Comparison of ENCODE assay signal across 17 cellular contexts in genomic region chr1:14479865-14480264, GRCh38.
DNase-seq lines count a peak whose midpoint lies in the region; FAIRE-seq and TF ChIP-seq lines count a peak whose summit lies in the region.
"Had no signal": no experiment of that assay in that cellular context is flagged by ENCODE, and none has a peak within 500 bp of the region (broad histone marks: within the 10 kb centered on the region; RNA-seq: fewer than 3 reads in every experiment).

No MANE protein-coding gene starts in this region.

- DNase-seq in A172 (ENCODE audit: low spot score) (peak; percentile 76), adrenal gland (peak; percentile 22 to 73 (median 62)), keratinocyte (ENCODE audit: low read depth, low spot score) (no peak)
- DNase-seq in CD4-positive, alpha-beta memory T cell, result no peak
- DNase-seq in activated naive CD4-positive, alpha-beta T cell treated with anti-CD3 and anti-CD28 coated beads, Interleukin-2, amount 50 U/mL, for 16 hours, result no peak
- DNase-seq in activated CD8-positive, alpha-beta memory T cell treated with anti-CD3 and anti-CD28 coated beads, Interleukin-2, amount 50 U/mL, for 4 hours, result no peak
- no peak for DNase-seq in stimulated activated naive CD4-positive, alpha-beta T cell treated with Interleukin-2 at 50 U/mL for 16 hours (lab: John Stamatoyannopoulos, UW)
- DNase-seq: Calu3, DMS79, GOT3, NCI-H1417 treated with DMSO at 0.1 percent for 48 hours, NCI-H2081 treated with DMSO at 0.1 percent for 48 hours, NCI-H524 had no signal

- H3K9me1 ChIP-seq in keratinocyte (ENCODE audit: control insufficient read depth, extremely low read depth, insufficient read depth, low read length), result no peaks in the 10 kb centered on the region

- TF ChIP-seq POLR2A in adrenal gland (IDR thresholded peaks at IDR 0.05), result no peak

- no peaks in the 10 kb centered on the region for H3K4me1 Mint-ChIP-seq in CD4-positive, alpha-beta memory T cell

- H3K27ac ChIP-seq in HEK293 (ENCODE audit: extremely low read depth, low read depth, low read length) (no peak overlapping the region), adrenal gland (no peak overlapping the region), keratinocyte (ENCODE audit: control insufficient read depth, insufficient read depth, low read length) (no peak overlapping the region)
- H3K27ac ChIP-seq in CD4-positive, alpha-beta memory T cell (ENCODE audit: low read depth, low read length), result no peak overlapping the region
- H3K27ac ChIP-seq: C4-2B, RWPE1, SJSA1 had no signal

- no peak overlapping the region for H3K4me2 ChIP-seq in keratinocyte (ENCODE audit: control insufficient read depth, extremely low read depth, insufficient read depth, low read depth, low read length)

- H3K27me3 ChIP-seq in adrenal gland (no peaks in the 10 kb centered on the region), keratinocyte (ENCODE audit: control insufficient read depth, extremely low read depth, insufficient read depth, low read length) (no peaks in the 10 kb centered on the region)
- H3K27me3 ChIP-seq in CD4-positive, alpha-beta memory T cell (ENCODE audit: insufficient read depth, low read length), result no peaks in the 10 kb centered on the region
- H3K27me3 ChIP-seq: SJSA1 had no signal

- no peaks in the 10 kb centered on the region for H3K36me3 ChIP-seq in HEK293 (ENCODE audit: control insufficient read depth in 2 of 2, insufficient read depth in 1 of 2, low read length in 2 of 2)
- H3K36me3 ChIP-seq in adrenal gland (replicated peaks in 1 of 2), result no peaks in the 10 kb centered on the region
- H3K36me3 ChIP-seq in keratinocyte (ENCODE audit: control insufficient read depth in 2 of 2, extremely low read depth in 1 of 2, insufficient read depth in 2 of 2, low read length in 2 of 2), result no peaks in the 10 kb centered on the region
- no peaks in the 10 kb centered on the region for H3K36me3 ChIP-seq in CD4-positive, alpha-beta memory T cell (ENCODE audit: insufficient read depth, low read length)
- H3K36me3 ChIP-seq: SJSA1 had no signal

- H3K9me3 Mint-ChIP-seq in CD4-positive, alpha-beta memory T cell, result peaks cover 0 to 2% (median 0%) of the 10 kb centered on the region in 8 donors

- no peak overlapping the region for H3K9ac ChIP-seq in keratinocyte (ENCODE audit: control insufficient read depth, extremely low read depth, insufficient read depth, low read length)

- H3K27me3 Mint-ChIP-seq in CD4-positive, alpha-beta memory T cell, result peaks cover 0 to under 1% of the 10 kb centered on the region in 2 donors

- H3K4me3 Mint-ChIP-seq in CD4-positive, alpha-beta memory T cell, result no peak overlapping the region

- POLR2A ChIA-PET in HEK293 (lab: Yijun Ruan, JAX), result no interaction called here
- POLR2A ChIA-PET in CD4-positive, alpha-beta memory T cell (lab: Charles Lee; ENCODE audit: partially characterized antibody), result no interaction called here

- intact Hi-C loops in adrenal gland (cut with DNase I), result no loop called here
- intact Hi-C loops in CD4-positive, alpha-beta memory T cell (cut with micrococcal nuclease), result no loop called here

- no peaks in the 10 kb centered on the region for H3K4me1 ChIP-seq in HEK293 (ENCODE audit: control insufficient read depth, insufficient read depth, low read length)
- peaks cover 0 to 2% of the 10 kb centered on the region in 2 donors for H3K4me1 ChIP-seq in adrenal gland (replicated peaks in 1 of 2)
- peaks cover 13% of the 10 kb centered on the region for H3K4me1 ChIP-seq in keratinocyte (ENCODE audit: control insufficient read depth, extremely low read depth, insufficient read depth, low read length)
- H3K4me1 ChIP-seq in CD4-positive, alpha-beta memory T cell (ENCODE audit: insufficient read depth, low read length), result no peaks in the 10 kb centered on the region

- no peaks in the 10 kb centered on the region for H3K36me3 Mint-ChIP-seq in CD4-positive, alpha-beta memory T cell

- CTCF ChIA-PET in HEK293 (lab: Yijun Ruan, JAX), result interaction anchor here (0.7 kb wide), 1 partner anchor 299 kb away, joined by 3 read pairs; no protein-coding TSS in a partner anchor
- CTCF ChIA-PET in CD4-positive, alpha-beta memory T cell (lab: Charles Lee; ENCODE audit: partially characterized antibody), result no interaction called here

- no peaks in the 10 kb centered on the region for H3K79me2 ChIP-seq in keratinocyte (ENCODE audit: control insufficient read depth, insufficient read depth, low read length)

- no peak overlapping the region for H2AFZ ChIP-seq in keratinocyte (ENCODE audit: control insufficient read depth, low read length)

- H4K20me1 ChIP-seq in keratinocyte (ENCODE audit: control insufficient read depth, extremely low read depth, insufficient read depth, low read length), result no peaks in the 10 kb centered on the region

- H3K9me3 ChIP-seq in HEK293 (ENCODE audit: control insufficient read depth, insufficient read depth, low read depth, low read length), result no peaks in the 10 kb centered on the region
- H3K9me3 ChIP-seq in adrenal gland (replicated peaks in 1 of 3), result no peaks in the 10 kb centered on the region
- H3K9me3 ChIP-seq in keratinocyte (ENCODE audit: control insufficient read depth, low read depth, low read length), result peaks cover 2% of the 10 kb centered on the region
- H3K9me3 ChIP-seq in CD4-positive, alpha-beta memory T cell (ENCODE audit: control insufficient read depth in 1 of 2, low read length in 2 of 2), result no peaks in the 10 kb centered on the region
- H3K9me3 ChIP-seq: SJSA1 had no signal

- no peak overlapping the region for H3K4me3 ChIP-seq in HEK293 (ENCODE audit: low read depth, low read length)
- no peak overlapping the region for H3K4me3 ChIP-seq in adrenal gland
- no peak overlapping the region for H3K4me3 ChIP-seq in keratinocyte (ENCODE audit: control insufficient read depth in 2 of 3, extremely low read depth in 1 of 3, insufficient read depth in 2 of 3, low read depth in 1 of 3, low read length in 3 of 3)
- no peak overlapping the region for H3K4me3 ChIP-seq in CD4-positive, alpha-beta memory T cell (ENCODE audit: low read length in 2 of 2)
- H3K4me3 ChIP-seq: SJSA1 had no signal

- no peak overlapping the region for H3K27ac Mint-ChIP-seq in CD4-positive, alpha-beta memory T cell

- 31 to 38% (median 32%) methylated on average over 4 of the region's 4 CpGs for WGBS in adrenal gland, 4 donors

- dilution Hi-C loops in keratinocyte (cut with MboI; ENCODE audit: extremely low pct_ligation_motif_present, low sequenced_read_pairs), result no loop called here

- peak; percentile 55 for FAIRE-seq in keratinocyte (lab: Jason Lieb, UNC)

- TF ChIP-seq CTCF in HEK293 (tag by site-specific recombination; IDR thresholded peaks at IDR 0.05), result no peak
- no peak for TF ChIP-seq CTCF in adrenal gland (IDR thresholded peaks at IDR 0.05)
- TF ChIP-seq CTCF in keratinocyte (optimal IDR thresholded peaks at IDR 0.05 in 1 of 3, IDR thresholded peaks at IDR 0.05 in 1 of 3, conservative IDR thresholded peaks at IDR 0.05 in 1 of 3; ENCODE audit: extremely low read depth in 1 of 3, insufficient read depth in 2 of 3, low read length in 3 of 3), result no peak

TF ChIP-seq in HEK293, 187 proteins besides CTCF, POLR2A, EP300 and RAD21:
- TF ChIP-seq SCRT2 (tag by site-specific recombination; IDR thresholded peaks at IDR 0.05), result peak; percentile 57; the same call in 1 of the 2 replicates
- no peak for TF ChIP-seq ZNF324 (tag by site-specific recombination; IDR thresholded peaks at IDR 0.05)

Comparison
In these comparisons a context has a peak if more than half of its experiments do, and no peak if none do; other contexts are left out.
1. DNase-seq: peak in A172 (single experiment) and adrenal gland (7 of 7); none in keratinocyte (single experiment), CD4-positive, alpha-beta memory T cell (0 of 5), activated naive CD4-positive, alpha-beta T cell treated with anti-CD3 and anti-CD28 coated beads, Interleukin-2, amount 50 U/mL, for 16 hours (single experiment), activated CD8-positive, alpha-beta memory T cell treated with anti-CD3 and anti-CD28 coated beads, Interleukin-2, amount 50 U/mL, for 4 hours (single experiment) and stimulated activated naive CD4-positive, alpha-beta T cell treated with Interleukin-2 at 50 U/mL for 16 hours (single experiment).